13 cellular contexts compared by ENCODE assay signal in the genomic region with DNA sequence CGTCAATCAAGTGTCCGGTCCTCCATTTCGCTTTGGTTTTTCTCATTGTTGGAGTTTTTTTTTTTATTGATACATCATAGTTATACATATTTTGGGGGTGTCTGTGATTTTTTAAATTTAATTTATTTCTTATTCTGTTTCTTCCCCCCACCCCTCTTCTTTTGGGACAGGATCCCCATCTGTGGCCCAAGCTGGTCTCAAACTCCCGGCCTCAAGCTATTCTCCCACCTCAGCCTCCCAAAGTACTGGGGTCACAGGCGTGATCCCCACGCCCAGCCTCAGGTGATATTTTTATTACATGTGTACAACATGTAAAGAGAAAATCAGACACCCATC. TPM values are rescaled to one million over a fixed set of nuclear protein-coding genes. Genes with fewer than 3 reads are reported as not detected.
A peak's percentile ranks its signal among the peaks of the same experiment; 100 is the strongest.
DNase-seq lines count a peak whose midpoint lies in the region; ATAC-seq and TF ChIP-seq lines count a peak whose summit lies in the region.
"Had no signal": no experiment of that assay in that cellular context is flagged by ENCODE, and none has a peak within 500 bp of the region (broad histone marks: within the 10 kb centered on the region; RNA-seq: fewer than 3 reads in every experiment).

No MANE protein-coding gene starts in this region.

- no peak for ATAC-seq in GM23338
- ATAC-seq in psoas muscle, result no peak
- no peak for ATAC-seq in GM21447 (IDR thresholded peaks at IDR 0.05; ENCODE audit: unreplicated experiment)
- no peak for ATAC-seq in activated CD4-positive, alpha-beta T cell treated with anti-CD3 and anti-CD28 coated beads for 36 hours

- H3K36me3 ChIP-seq in GM23338 (ENCODE audit: insufficient read depth), result no peaks in the 10 kb centered on the region
- no peaks in the 10 kb centered on the region for H3K36me3 ChIP-seq in fibroblast of lung (ENCODE audit: control insufficient read depth, insufficient read depth, low read length)
- no peaks in the 10 kb centered on the region for H3K36me3 ChIP-seq in psoas muscle (ENCODE audit: insufficient read depth in 1 of 2, low read depth in 1 of 2)
- no peaks in the 10 kb centered on the region for H3K36me3 ChIP-seq in CD4-positive, alpha-beta memory T cell (ENCODE audit: insufficient read depth, low read length)
- H3K36me3 ChIP-seq: gastrocnemius medialis, Peyer's patch had no signal

- CTCF ChIA-PET in RWPE1 (lab: Yijun Ruan, JAX), result interaction anchor here (0.6 to 2.0 kb wide), 20 partner anchors 14 to 1730 kb away, joined by 3 to 9 read pairs (median 4); no protein-coding TSS in a partner anchor
- CTCF ChIA-PET in CD4-positive, alpha-beta memory T cell (lab: Charles Lee; ENCODE audit: partially characterized antibody), result interaction anchor here (0.7 to 5.9 kb wide), 54 partner anchors 8 to 1068 kb away, joined by 3 to 90 read pairs (median 4); no protein-coding TSS in a partner anchor
- CTCF ChIA-PET in activated CD4-positive, alpha-beta T cell treated with anti-CD3 and anti-CD28 coated beads for 36 hours (lab: Charles Lee), result interaction anchor here (0.6 to 2.2 kb wide), 65 partner anchors 9 to 1007 kb away, joined by 3 to 21 read pairs (median 4); no protein-coding TSS in a partner anchor

- no peaks in the 10 kb centered on the region for H3F3A ChIP-seq in GM23338 (replicated peaks; ENCODE audit: low read depth)

- POLR2A ChIA-PET in RWPE1 (lab: Yijun Ruan, JAX; ENCODE audit: low non-redundant PET), result no interaction called here
- POLR2A ChIA-PET in CD4-positive, alpha-beta memory T cell (lab: Charles Lee; ENCODE audit: partially characterized antibody), result interaction anchor here (1.2 to 2.7 kb wide), 7 partner anchors 28 to 960 kb away, joined by 3 to 11 read pairs (median 4); a partner anchor contains a TSS
- POLR2A ChIA-PET in activated CD4-positive, alpha-beta T cell treated with anti-CD3 and anti-CD28 coated beads for 36 hours (lab: Charles Lee), result interaction anchor here (0.6 to 0.7 kb wide), 3 partner anchors 30 to 939 kb away, joined by 3 to 6 read pairs (median 4); no protein-coding TSS in a partner anchor

- H4K20me1 ChIP-seq in GM23338 (replicated peaks; ENCODE audit: insufficient read depth) (no peaks in the 10 kb centered on the region), fibroblast of lung (ENCODE audit: control insufficient read depth, extremely low read depth, insufficient read depth, low read length) (no peaks in the 10 kb centered on the region)

- H3K4me3 Mint-ChIP-seq in GM23338, result peak overlapping the region; percentile 87
- no peak overlapping the region for H3K4me3 Mint-ChIP-seq in T-helper 2 cell treated with Interferon-gamma antibody and Interleukin-4, amounts not matched to agents 5 μg/mL and 100 μg/mL, for 36 hours
- peak overlapping the region in 2 of 8 donors; percentile 57 to 65 for H3K4me3 Mint-ChIP-seq in CD4-positive, alpha-beta memory T cell
- H3K4me3 Mint-ChIP-seq in activated CD4-positive, alpha-beta T cell treated with anti-CD3 and anti-CD28 coated beads for 36 hours, result no peak overlapping the region

- H3K4me1 ChIP-seq in GM23338 (ENCODE audit: insufficient read depth) (no peaks in the 10 kb centered on the region), fibroblast of lung (ENCODE audit: control insufficient read depth, extremely low read depth, insufficient read depth, low read length) (peaks cover 11% of the 10 kb centered on the region), psoas muscle (peaks cover 4% of the 10 kb centered on the region)
- H3K4me1 ChIP-seq in CD4-positive, alpha-beta memory T cell (ENCODE audit: insufficient read depth, low read length), result peaks cover 28% of the 10 kb centered on the region

- no peak overlapping the region for H3K9ac ChIP-seq in fibroblast of lung (ENCODE audit: insufficient read depth, low read length)

- H2AFZ ChIP-seq in GM23338, result no peak overlapping the region
- H2AFZ ChIP-seq in fibroblast of lung (ENCODE audit: low read length), result no peak overlapping the region

- H3K9me2 ChIP-seq in GM23338 (ENCODE audit: insufficient read depth), result no peaks in the 10 kb centered on the region

- H3K36me3 Mint-ChIP-seq in GM23338 (ENCODE audit: low read depth), result peaks cover 2% of the 10 kb centered on the region; the same call in 1 of the 3 replicates
- no peaks in the 10 kb centered on the region for H3K36me3 Mint-ChIP-seq in T-helper 2 cell treated with Interferon-gamma antibody and Interleukin-4, amounts not matched to agents 5 μg/mL and 100 μg/mL, for 36 hours (ENCODE audit: low read depth)
- peaks cover 3 to 4% of the 10 kb centered on the region in 2 donors for H3K36me3 Mint-ChIP-seq in CD4-positive, alpha-beta memory T cell
- peaks cover 1% of the 10 kb centered on the region for H3K36me3 Mint-ChIP-seq in activated CD4-positive, alpha-beta T cell treated with anti-CD3 and anti-CD28 coated beads for 36 hours (ENCODE audit: low read depth)
- H3K36me3 Mint-ChIP-seq: IgD-negative memory B cell had no signal

- no peaks in the 10 kb centered on the region for H3K9me3 ChIP-seq in fibroblast of lung (ENCODE audit: control insufficient read depth, insufficient read depth, low read depth, low read length)
- H3K9me3 ChIP-seq in psoas muscle, result no peaks in the 10 kb centered on the region
- no peaks in the 10 kb centered on the region for H3K9me3 ChIP-seq in CD4-positive, alpha-beta memory T cell (ENCODE audit: control insufficient read depth in 1 of 2, low read length in 2 of 2)
- H3K9me3 ChIP-seq: gastrocnemius medialis, Peyer's patch had no signal

- H3K27me3 ChIP-seq in GM23338 (ENCODE audit: insufficient read depth) (no peaks in the 10 kb centered on the region), fibroblast of lung (ENCODE audit: control insufficient read depth, insufficient read depth, low read length) (no peaks in the 10 kb centered on the region), psoas muscle (ENCODE audit: insufficient read depth in 3 of 3, low read length in 2 of 3) (no peaks in the 10 kb centered on the region)
- no peaks in the 10 kb centered on the region for H3K27me3 ChIP-seq in CD4-positive, alpha-beta memory T cell (ENCODE audit: insufficient read depth, low read length)
- H3K27me3 ChIP-seq: gastrocnemius medialis, Peyer's patch had no signal

- 30 to 35% (median 31%) methylated on average over 6 of the region's 6 CpGs for WGBS in psoas muscle, 3 donors

- H3K27ac Mint-ChIP-seq in GM23338, result no peak overlapping the region
- H3K27ac Mint-ChIP-seq in T-helper 2 cell treated with Interferon-gamma antibody and Interleukin-4, amounts not matched to agents 5 μg/mL and 100 μg/mL, for 36 hours, result no peak overlapping the region
- H3K27ac Mint-ChIP-seq in CD4-positive, alpha-beta memory T cell, result peak overlapping the region in 1 of 7 donors; percentile 51
- no peak overlapping the region for H3K27ac Mint-ChIP-seq in activated CD4-positive, alpha-beta T cell treated with anti-CD3 and anti-CD28 coated beads for 36 hours
- H3K27ac Mint-ChIP-seq: activated T-cell treated with anti-CD3 and anti-CD28 coated beads, Interleukin-2, amount 50 U/mL, for 24 hours had no signal

- peaks cover 7% of the 10 kb centered on the region; the same call in 2 of the 3 replicates for H3K9me3 Mint-ChIP-seq in GM23338
- H3K9me3 Mint-ChIP-seq in T-helper 2 cell treated with Interferon-gamma antibody and Interleukin-4, amounts not matched to agents 5 μg/mL and 100 μg/mL, for 36 hours, result peaks cover 4% of the 10 kb centered on the region
- H3K9me3 Mint-ChIP-seq in CD4-positive, alpha-beta memory T cell, result peaks cover 0 to 5% (median 1%) of the 10 kb centered on the region in 8 donors
- H3K9me3 Mint-ChIP-seq in activated CD4-positive, alpha-beta T cell treated with anti-CD3 and anti-CD28 coated beads for 36 hours (ENCODE audit: low read depth), result no peaks in the 10 kb centered on the region
- H3K9me3 Mint-ChIP-seq: activated T-cell treated with anti-CD3 and anti-CD28 coated beads, Interleukin-2, amount 50 U/mL, for 24 hours; IgD-negative memory B cell had no signal

- H3K27ac ChIP-seq in GM23338 (ENCODE audit: low read depth) (no peak overlapping the region), RWPE1 (no peak overlapping the region), fibroblast of lung (ENCODE audit: insufficient read depth, low read length) (no peak overlapping the region), psoas muscle (no peak overlapping the region)
- H3K27ac ChIP-seq in CD4-positive, alpha-beta memory T cell (ENCODE audit: low read depth, low read length), result no peak overlapping the region
- H3K27ac ChIP-seq: gastrocnemius medialis, Peyer's patch had no signal

- no peak for DNase-seq in GM23338 (ENCODE audit: low spot score)
- DNase-seq in RWPE1 (ENCODE audit: low spot score), result no peak
- DNase-seq in fibroblast of lung (ENCODE audit: low read depth in 2 of 2), result no peak
- no peak for DNase-seq in psoas muscle
- DNase-seq in T-helper 2 cell treated with Interferon-gamma antibody and Interleukin-4, amounts not matched to agents 5 μg/mL and 100 μg/mL, for 36 hours (ENCODE audit: low spot score), result no peak
- no peak for DNase-seq in CD4-positive, alpha-beta memory T cell
- DNase-seq in activated CD4-positive, alpha-beta T cell treated with anti-CD3 and anti-CD28 coated beads for 36 hours, result no peak
- DNase-seq: GF-D8 had no signal

- no peak overlapping the region; the same call in 1 of the 2 replicates for H3K4me3 ChIP-seq in GM23338
- no peak overlapping the region for H3K4me3 ChIP-seq in fibroblast of lung (replicated peaks in 1 of 4; ENCODE audit: control extremely low read depth in 1 of 4, insufficient read depth in 1 of 4, low read depth in 3 of 4, low read length in 4 of 4)
- peak overlapping the region; percentile 60 for H3K4me3 ChIP-seq in psoas muscle
- H3K4me3 ChIP-seq in CD4-positive, alpha-beta memory T cell (ENCODE audit: low read length in 2 of 2), result no peak overlapping the region

- H3K79me2 ChIP-seq in GM23338 (replicated peaks; ENCODE audit: insufficient read depth) (no peaks in the 10 kb centered on the region), fibroblast of lung (ENCODE audit: control insufficient read depth, insufficient read depth, low read length) (no peaks in the 10 kb centered on the region)

- no peak for TF ChIP-seq CTCF in GM23338 (conservative IDR thresholded peaks at IDR 0.05; ENCODE audit: low read depth in 2 of 2)
- peak; percentile 16 for TF ChIP-seq CTCF in RWPE1 (conservative IDR thresholded peaks at IDR 0.05; ENCODE audit: low read depth)
- TF ChIP-seq CTCF in fibroblast of lung (conservative IDR thresholded peaks at IDR 0.05 in 1 of 2, IDR thresholded peaks at IDR 0.05 in 1 of 2; ENCODE audit: low read depth in 1 of 2, low read length in 2 of 2), result no peak
- TF ChIP-seq CTCF in psoas muscle (IDR thresholded peaks at IDR 0.05), result no peak

- peaks cover 8% of the 10 kb centered on the region; the same call in 2 of the 3 replicates for H3K4me1 Mint-ChIP-seq in GM23338
- peaks cover 11% of the 10 kb centered on the region for H3K4me1 Mint-ChIP-seq in T-helper 2 cell treated with Interferon-gamma antibody and Interleukin-4, amounts not matched to agents 5 μg/mL and 100 μg/mL, for 36 hours (ENCODE audit: low read depth)
- peaks cover 18 to 34% (median 26%) of the 10 kb centered on the region in 4 donors for H3K4me1 Mint-ChIP-seq in CD4-positive, alpha-beta memory T cell
- peaks cover 25% of the 10 kb centered on the region for H3K4me1 Mint-ChIP-seq in activated CD4-positive, alpha-beta T cell treated with anti-CD3 and anti-CD28 coated beads for 36 hours

- intact Hi-C loops in psoas muscle (cut with DNase I), result loop anchor here in 1 of 2 donors (5.0 kb wide), 2 partner anchors 902 to 1007 kb away; no protein-coding TSS in a partner anchor
- intact Hi-C loops in CD4-positive, alpha-beta memory T cell (cut with micrococcal nuclease), result loop anchor here (1.0 kb wide), 6 partner anchors 28 to 1007 kb away; no protein-coding TSS in a partner anchor
- intact Hi-C loops in activated CD4-positive, alpha-beta T cell treated with anti-CD3 and anti-CD28 coated beads for 36 hours (cut with DNase I, micrococcal nuclease), result loop anchor here (1.0 to 5.0 kb wide), 4 partner anchors 596 to 1007 kb away; no protein-coding TSS in a partner anchor

- no peak overlapping the region for H3K4me2 ChIP-seq in GM23338
- peak overlapping the region; percentile 44 for H3K4me2 ChIP-seq in fibroblast of lung (ENCODE audit: extremely low read depth, insufficient read depth, low read length)

- H3K27me3 Mint-ChIP-seq in GM23338 (ENCODE audit: insufficient read depth, low read depth, poor library complexity), result peaks cover 8% of the 10 kb centered on the region
- peaks cover 7% of the 10 kb centered on the region for H3K27me3 Mint-ChIP-seq in T-helper 2 cell treated with Interferon-gamma antibody and Interleukin-4, amounts not matched to agents 5 μg/mL and 100 μg/mL, for 36 hours (ENCODE audit: low read depth)
- H3K27me3 Mint-ChIP-seq in CD4-positive, alpha-beta memory T cell, result peaks cover 1 to 2% of the 10 kb centered on the region in 2 donors
- H3K27me3 Mint-ChIP-seq in activated CD4-positive, alpha-beta T cell treated with anti-CD3 and anti-CD28 coated beads for 36 hours, result peaks cover 5% of the 10 kb centered on the region
- H3K27me3 Mint-ChIP-seq: activated T-cell treated with anti-CD3 and anti-CD28 coated beads, Interleukin-2, amount 50 U/mL, for 24 hours had no signal

RNA-seq across cellular contexts. Expression of a gene that starts 51.3 kb away (rescaled TPM):
- 108 and 148 TPM in 2 replicates for total RNA-seq in GM23338 (2014; rRNA removed; shearing (Covaris generic))
- polyA plus RNA-seq in GM23338 (2016; fragmentation: Nextera tagmentation; extraction: Ambion mirVana) (359 and 382 TPM in 2 replicates), fibroblast of lung (41.7 and 58.6 TPM in 2 replicates), psoas muscle (100 to 1,000 TPM in 1 of 3 donors, 10 to 100 TPM in 2; 45.4 to 144 (median 46.8) TPM)
- total RNA-seq in fibroblast of lung (13.9 and 22.0 TPM in 2 replicates), psoas muscle (100 to 1,000 TPM in 3 of 4 donors, 10 to 100 TPM in 1; 59.4 to 225 (median 160) TPM)
- polyA plus RNA-seq in fibroblast of lung (2012), result 111 and 130 TPM in 2 replicates
- polyA minus RNA-seq in fibroblast of lung (ENCODE audit: low replicate concordance), result 82.5 and 113 TPM in 2 replicates
- total RNA-seq in CD4-positive, alpha-beta memory T cell, result 100 to 1,000 TPM; 227 to 242 TPM
- polyA plus RNA-seq in CD4-positive, alpha-beta memory T cell, result 100 to 1,000 TPM in 1 of 2 donors, 10 to 100 TPM in 1; 60.3 to 127 TPM
- total RNA-seq in activated CD4-positive, alpha-beta T cell treated with anti-CD3 and anti-CD28 coated beads for 36 hours, result 10 to 100 TPM; 72.1 to 96.9 TPM
